In the genomic region with DNA sequence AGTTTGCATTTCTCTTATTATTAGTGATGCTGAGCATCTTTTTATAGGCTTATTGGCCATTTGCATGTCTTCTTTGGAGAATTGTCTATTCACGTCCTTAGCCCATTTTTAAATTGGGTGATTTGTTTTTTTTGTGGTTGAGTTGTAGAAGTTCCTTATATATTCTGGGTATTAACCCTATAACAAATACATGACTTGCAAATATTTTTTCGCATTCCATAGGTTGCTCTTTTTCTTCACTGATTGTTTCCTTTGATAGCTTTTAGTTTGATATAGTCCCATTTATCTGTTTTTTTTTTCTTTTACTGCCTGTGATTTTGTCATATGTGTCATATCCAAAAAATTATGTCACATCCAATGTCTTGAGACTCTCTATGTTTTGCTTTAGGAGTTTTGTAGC, we compare ENCODE assay signal across 29 cellular contexts.
"Had no signal": no experiment of that assay in that cellular context is flagged by ENCODE, and none has a peak within 500 bp of the region (broad histone marks: within the 10 kb centered on the region; RNA-seq: fewer than 3 reads in every experiment).

No MANE protein-coding gene starts in this region.

- DNase-seq: colonic mucosa; cortex of kidney; dermis blood vessel endothelial cell; dorsolateral prefrontal cortex; effector CD4-positive, alpha-beta T cell; effector CD8-positive, alpha-beta T cell; effector memory CD4-positive, alpha-beta T cell; effector memory CD8-positive, alpha-beta T cell; endodermal cell; erythroblast; esophagus squamous epithelium; foreskin fibroblast; foreskin keratinocyte; foreskin melanocyte; gastrocnemius medialis; glutamatergic neuron; head of caudate nucleus; heart left ventricle; heart right ventricle had no signal

- H3K4me3 ChIP-seq: colonic mucosa, coronary artery, dorsolateral prefrontal cortex, esophagus muscularis mucosa, esophagus squamous epithelium, gastrocnemius medialis, gastroesophageal sphincter, heart left ventricle, heart right ventricle had no signal

- H3K9me3 ChIP-seq: colonic mucosa, esophagus muscularis mucosa, esophagus squamous epithelium, gastrocnemius medialis, gastroesophageal sphincter, heart left ventricle, heart right ventricle had no signal

- H3K4me1 ChIP-seq: colonic mucosa, esophagus muscularis mucosa, esophagus squamous epithelium, foreskin keratinocyte, gastrocnemius medialis, gastroesophageal sphincter, heart left ventricle, heart right ventricle had no signal

- H3K27me3 Mint-ChIP-seq: dendritic cell treated with granulocyte-macrophage colony-stimulating factor and Interleukin-4, amounts not matched to agents 40 ng/mL and 50 ng/mL, for 4 days had no signal

- H3K27me3 ChIP-seq: colonic mucosa, dorsolateral prefrontal cortex, esophagus muscularis mucosa, esophagus squamous epithelium, foreskin keratinocyte, gastrocnemius medialis, gastroesophageal sphincter, heart left ventricle, heart right ventricle had no signal

- H3K4me3 Mint-ChIP-seq: dendritic cell treated with granulocyte-macrophage colony-stimulating factor and Interleukin-4, amounts not matched to agents 40 ng/mL and 50 ng/mL, for 4 days; effector memory CD8-positive, alpha-beta T cell; endodermal cell had no signal

- ATAC-seq: effector memory CD8-positive, alpha-beta T cell; esophagus mucosa; foreskin keratinocyte; gastrocnemius medialis; gastroesophageal sphincter; heart left ventricle; heart right ventricle had no signal

- H3K27ac ChIP-seq: colonic mucosa, coronary artery, dorsolateral prefrontal cortex, epithelial cell of prostate, esophagus muscularis mucosa, esophagus squamous epithelium, foreskin keratinocyte, gastrocnemius medialis, gastroesophageal sphincter, heart left ventricle, heart right ventricle had no signal

- H3K27ac Mint-ChIP-seq: dendritic cell treated with granulocyte-macrophage colony-stimulating factor and Interleukin-4, amounts not matched to agents 40 ng/mL and 50 ng/mL, for 4 days; effector memory CD8-positive, alpha-beta T cell; endodermal cell had no signal

- H3K9me3 Mint-ChIP-seq: dendritic cell treated with granulocyte-macrophage colony-stimulating factor and Interleukin-4, amounts not matched to agents 40 ng/mL and 50 ng/mL, for 4 days; endodermal cell had no signal

- FAIRE-seq: colon, endometrium, endothelial cell of umbilical vein, frontal cortex had no signal

- H3K36me3 ChIP-seq: colonic mucosa, esophagus muscularis mucosa, esophagus squamous epithelium, gastrocnemius medialis, gastroesophageal sphincter, heart left ventricle, heart right ventricle had no signal
